In genomic region chr2:176097820-176098365, GRCh38 we compare ENCODE assay signal across 10 cellular contexts. TPM values are rescaled to one million over a fixed set of nuclear protein-coding genes. Genes with fewer than 3 reads are reported as not detected.
DNase-seq lines count a peak whose midpoint lies in the region; ATAC-seq, FAIRE-seq and TF ChIP-seq lines count a peak whose summit lies in the region.
"Had no signal": no experiment of that assay in that cellular context is flagged by ENCODE, and none has a peak within 500 bp of the region (broad histone marks: within the 10 kb centered on the region; RNA-seq: fewer than 3 reads in every experiment).

No MANE protein-coding gene starts in this region.

- no peak overlapping the region for H3K18ac ChIP-seq in trophoblast cell (ENCODE audit: low read length)

- intact Hi-C loops in colonic mucosa (cut with DNase I), result no loop called here

- H3K4me1 ChIP-seq in DOHH2 (ENCODE audit: control insufficient read depth, low read length) (peaks cover 11% of the 10 kb centered on the region), colonic mucosa (peaks cover 4% of the 10 kb centered on the region), trophoblast cell (ENCODE audit: control insufficient read depth in 1 of 2, insufficient read depth in 2 of 2, low read length in 2 of 2) (peaks cover 10 to 27% of the 10 kb centered on the region in 2 experiments)

- H3K4me3 ChIP-seq in DOHH2 (ENCODE audit: low read length) (no peak overlapping the region; the same call in 1 of the 2 replicates), MG63 (peak overlapping the region; percentile 63), colonic mucosa (peak overlapping the region; percentile 5), trophoblast cell (ENCODE audit: low read depth, low read length) (no peak overlapping the region)
- H3K4me3 ChIP-seq: mucosa of descending colon had no signal

- no peak overlapping the region for H3K9ac ChIP-seq in colonic mucosa (ENCODE audit: low read depth in 2 of 2, low read length in 2 of 2)
- no peak overlapping the region for H3K9ac ChIP-seq in trophoblast cell (ENCODE audit: low read length)

- no peaks in the 10 kb centered on the region for H3K9me2 ChIP-seq in DOHH2 (replicated peaks; ENCODE audit: control insufficient read depth, low read length)

- H3K79me2 ChIP-seq in DOHH2 (ENCODE audit: control insufficient read depth, low read length) (no peaks in the 10 kb centered on the region), trophoblast cell (ENCODE audit: control insufficient read depth, insufficient read depth, low read length, poor library complexity) (no peaks in the 10 kb centered on the region)

- no peak overlapping the region for H2BK5ac ChIP-seq in trophoblast cell (ENCODE audit: low read depth, low read length, poor library complexity)

- H3K4me2 ChIP-seq in DOHH2 (ENCODE audit: low read length) (peak overlapping the region; percentile 60; the same call in 1 of the 2 replicates), trophoblast cell (ENCODE audit: low read length) (peak overlapping the region; percentile 86)

- H3K36me3 ChIP-seq in DOHH2 (ENCODE audit: control insufficient read depth, low read length), result no peaks in the 10 kb centered on the region
- peaks cover 4% of the 10 kb centered on the region; the same call in 1 of the 2 replicates for H3K36me3 ChIP-seq in MG63
- no peaks in the 10 kb centered on the region for H3K36me3 ChIP-seq in colonic mucosa
- no peaks in the 10 kb centered on the region for H3K36me3 ChIP-seq in trophoblast cell (ENCODE audit: control insufficient read depth in 1 of 2, insufficient read depth in 2 of 2, low read length in 2 of 2)

- DNase-seq in MG63 (no peak), colonic mucosa (no peak), trophoblast cell (peak in 1 of 2 donors; percentile 64), HTR-8/SVneo (ENCODE audit: insufficient read length, low spot score) (no peak), NCI-H446 treated with DMSO at 0.1 percent for 48 hours (lab: John Stamatoyannopoulos, UW) (no peak), NCI-H2081 treated with DMSO at 0.1 percent for 48 hours (lab: John Stamatoyannopoulos, UW) (no peak)

- no peak overlapping the region for H3K4ac ChIP-seq in trophoblast cell (ENCODE audit: low read depth, low read length)

- H2BK120ac ChIP-seq in trophoblast cell (ENCODE audit: insufficient read depth, low read length, poor library complexity), result no peak overlapping the region

- H2AFZ ChIP-seq in trophoblast cell (ENCODE audit: insufficient read depth, low read length, poor library complexity), result no peak overlapping the region

- peaks cover 30% of the 10 kb centered on the region for H3K27me3 ChIP-seq in DOHH2 (ENCODE audit: control insufficient read depth, low read length)
- peaks cover 2% of the 10 kb centered on the region; the same call in 1 of the 2 replicates for H3K27me3 ChIP-seq in MG63
- peaks cover 92% of the 10 kb centered on the region for H3K27me3 ChIP-seq in colonic mucosa
- H3K27me3 ChIP-seq in trophoblast cell (ENCODE audit: insufficient read depth, low read length), result peaks cover 82% of the 10 kb centered on the region

- no peak overlapping the region for H3K14ac ChIP-seq in trophoblast cell (ENCODE audit: low read length)

- no peak overlapping the region for H4K12ac ChIP-seq in trophoblast cell (ENCODE audit: low read depth, low read length)

- no peak for FAIRE-seq in HTR-8/SVneo (lab: Jason Lieb, UNC)
- FAIRE-seq: endometrium had no signal

- TF ChIP-seq CTCF in DOHH2 (IDR thresholded peaks at IDR 0.05; ENCODE audit: low read depth, low read length, poor library complexity, severe bottlenecking), result no peak
- no peak for TF ChIP-seq CTCF in colonic mucosa (IDR thresholded peaks at IDR 0.05)

- H3K23ac ChIP-seq in trophoblast cell (ENCODE audit: low read length), result no peak overlapping the region

- no peaks in the 10 kb centered on the region for H3K9me3 ChIP-seq in DOHH2 (ENCODE audit: control insufficient read depth, insufficient read depth, low read length)
- no peaks in the 10 kb centered on the region for H3K9me3 ChIP-seq in MG63
- H3K9me3 ChIP-seq in colonic mucosa, result no peaks in the 10 kb centered on the region
- peaks cover 11% of the 10 kb centered on the region for H3K9me3 ChIP-seq in trophoblast cell (ENCODE audit: insufficient read depth, low read depth, low read length)
- H3K9me3 ChIP-seq: mucosa of descending colon had no signal

- H4K91ac ChIP-seq in trophoblast cell (ENCODE audit: low read depth, low read length), result no peak overlapping the region

- no peaks in the 10 kb centered on the region for H3K79me1 ChIP-seq in trophoblast cell (ENCODE audit: low read length)

- no peak overlapping the region for H2AK5ac ChIP-seq in trophoblast cell (ENCODE audit: low read length)

- H2BK12ac ChIP-seq in trophoblast cell (ENCODE audit: low read length), result no peak overlapping the region

- ATAC-seq in GM21528 (IDR thresholded peaks at IDR 0.05; ENCODE audit: low FRiP score, unreplicated experiment), result no peak

- H3K27ac ChIP-seq in DOHH2 (ENCODE audit: low read depth, low read length) (no peak overlapping the region), colonic mucosa (no peak overlapping the region), trophoblast cell (ENCODE audit: low read depth, low read length) (no peak overlapping the region)

- WGBS in trophoblast cell (ENCODE audit: extremely low coverage, insufficient coverage, insufficient read length), result no CpG with 5 or more reads among the region's 18 CpGs

- no peaks in the 10 kb centered on the region for H3F3A ChIP-seq in DOHH2 (ENCODE audit: control insufficient read depth, insufficient read depth)

- no peaks in the 10 kb centered on the region for H4K20me1 ChIP-seq in DOHH2 (ENCODE audit: control insufficient read depth, insufficient read depth, low read depth, low read length)

- no peak overlapping the region for H4K8ac ChIP-seq in trophoblast cell (ENCODE audit: low read depth, low read length)

RNA-seq across cellular contexts. Expression of gene HOXD12, which starts 1.7 kb away (rescaled TPM):
- total RNA-seq in MG63 (2014; rRNA removed; shearing (Covaris generic); ENCODE audit: low replicate concordance), result not detected in 2 replicates
- total RNA-seq in colonic mucosa, result not detected
- 0.06 and 0.07 TPM in 2 replicates for polyA plus RNA-seq in trophoblast cell (2013)
- total RNA-seq: mucosa of descending colon had no signal

RNA-seq across cellular contexts. Expression of gene HOXD13, which starts 5.4 kb away (rescaled TPM):
- 3.4 and 5.4 TPM in 2 replicates for total RNA-seq in MG63 (2014; rRNA removed; shearing (Covaris generic); ENCODE audit: low replicate concordance)
- under 1 TPM; 0.32 to 0.77 TPM for total RNA-seq in colonic mucosa
- polyA plus RNA-seq in trophoblast cell (2013), result 0.28 and 0.37 TPM in 2 replicates

RNA-seq across cellular contexts. Expression of gene HOXD11, which starts 9.2 kb away (rescaled TPM):
- 3.6 and 9.7 TPM in 2 replicates for total RNA-seq in MG63 (2014; rRNA removed; shearing (Covaris generic); ENCODE audit: low replicate concordance)
- total RNA-seq in colonic mucosa, result 1 to 10 TPM in 1 of 2 donors, under 1 TPM in 1; 0.25 to 1.6 TPM
- polyA plus RNA-seq in trophoblast cell (2013), result 2.7 and 3.3 TPM in 2 replicates

RNA-seq across cellular contexts. Expression of gene EVX2, which starts 14.1 kb away (rescaled TPM):
- not detected in 2 replicates for total RNA-seq in MG63 (2014; rRNA removed; shearing (Covaris generic); ENCODE audit: low replicate concordance)
- total RNA-seq in colonic mucosa, result not detected
- 0.03 TPM in 2 replicates for polyA plus RNA-seq in trophoblast cell (2013)

RNA-seq across cellular contexts. Expression of gene HOXD10, which starts 18.7 kb away (rescaled TPM):
- 3.8 and 4.8 TPM in 2 replicates for total RNA-seq in MG63 (2014; rRNA removed; shearing (Covaris generic); ENCODE audit: low replicate concordance)
- total RNA-seq in colonic mucosa, result 1 to 10 TPM in 1 of 2 donors, under 1 TPM in 1; 0.32 to 1.9 TPM
- 1.4 and 1.6 TPM in 2 replicates for polyA plus RNA-seq in trophoblast cell (2013)

Comparison
In these comparisons a context has a peak if more than half of its experiments do, and no peak if none do; other contexts are left out.
1. H3K4me3 ChIP-seq: peak in MG63 (single experiment) and colonic mucosa (single experiment); none in DOHH2 (single experiment) and trophoblast cell (single experiment).